Comparison of ENCODE assay signal across 25 cellular contexts in the genomic region with DNA sequence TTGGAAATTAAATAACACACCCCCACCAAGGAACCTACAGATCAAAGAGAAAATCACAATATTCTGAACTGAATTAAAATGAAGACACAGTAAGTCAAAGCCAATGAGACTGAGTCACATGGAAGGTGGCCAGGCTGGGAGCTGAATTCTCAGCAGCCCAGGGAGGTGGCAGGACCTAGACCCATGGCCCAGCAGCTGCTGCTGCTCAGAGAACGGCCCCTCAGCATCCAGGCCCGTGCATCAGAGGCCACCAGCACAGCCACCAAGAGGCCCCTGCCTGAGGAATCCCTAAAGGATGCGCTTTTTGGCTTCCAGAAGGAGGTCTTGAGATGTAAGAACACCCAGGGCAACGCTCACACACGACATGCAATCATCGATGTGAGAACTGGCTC. TPM values are rescaled to one million over a fixed set of nuclear protein-coding genes. Genes with fewer than 3 reads are reported as not detected.
DNase-seq lines count a peak whose midpoint lies in the region; ATAC-seq and TF ChIP-seq lines count a peak whose summit lies in the region.
"Had no signal": no experiment of that assay in that cellular context is flagged by ENCODE, and none has a peak within 500 bp of the region (broad histone marks: within the 10 kb centered on the region; RNA-seq: fewer than 3 reads in every experiment).

No MANE protein-coding gene starts in this region.

- no peak overlapping the region for H3K4me3 ChIP-seq in right cardiac atrium (ENCODE audit: low read length)
- no peak overlapping the region for H3K4me3 ChIP-seq in left ventricle myocardium inferior
- H3K4me3 ChIP-seq: left lung had no signal

- ATAC-seq in right cardiac atrium (no peak), HG02852 (IDR thresholded peaks at IDR 0.05; ENCODE audit: unreplicated experiment) (no peak)
- ATAC-seq: left lung had no signal

- intact Hi-C loops in right cardiac atrium (cut with DNase I) = no loop called here
- intact Hi-C loops in left ventricle myocardium inferior (cut with micrococcal nuclease) = no loop called here

- H3K9me3 ChIP-seq in right cardiac atrium (ENCODE audit: control insufficient read depth, low read length) (no peaks in the 10 kb centered on the region), left ventricle myocardium inferior (replicated peaks) (peaks cover 33% of the 10 kb centered on the region)
- H3K9me3 ChIP-seq: neutrophil had no signal

- H3K4me1 ChIP-seq in right cardiac atrium (ENCODE audit: control insufficient read depth, insufficient read depth, low read length) (no peaks in the 10 kb centered on the region), left ventricle myocardium inferior (peaks cover 11% of the 10 kb centered on the region)
- H3K4me1 ChIP-seq: left lung had no signal

- DNase-seq in right cardiac atrium (peak in 2 of 3 donors; percentile 24 to 41), left ventricle myocardium inferior (no peak), caudate nucleus (lab: John Stamatoyannopoulos, UW) (no peak), myocyte (ENCODE audit: low read depth) (peak; percentile 32), HuH-7.5 (ENCODE audit: low spot score) (no peak), midbrain (lab: John Stamatoyannopoulos, UW) (no peak), RPMI8226 (no peak)
- DNase-seq: activated CD4-positive, alpha-beta T cell treated with anti-CD3 and anti-CD28 coated beads, Interleukin-2, amount 10 ng/mL, durations not matched to agents 7 days and 5 days; activated CD8-positive, alpha-beta memory T cell treated with anti-CD3 and anti-CD28 coated beads, Interleukin-2, amount 50 U/mL, for 4 hours; activated gamma-delta T cell; amniotic stem cell; erythroblast; glutamatergic neuron; NCI-H1694 treated with DMSO at 0.1 percent for 48 hours; NCI-H748 treated with DMSO at 0.1 percent for 48 hours; retina; SIG-M5; stimulated activated CD8-positive, alpha-beta memory T cell treated with anti-CD3 and anti-CD28 coated beads, Interleukin-4, amount 100 ng/mL, for 48 hours; T-helper 1 cell had no signal

- H3K36me3 ChIP-seq in left ventricle myocardium inferior = peaks cover 10% of the 10 kb centered on the region
- H3K36me3 ChIP-seq: neutrophil had no signal

- no peak for TF ChIP-seq CTCF in left ventricle myocardium inferior (IDR thresholded peaks at IDR 0.05; ENCODE audit: borderline replicate concordance)

- H3K27ac ChIP-seq in right cardiac atrium (ENCODE audit: low read length) (no peak overlapping the region), left ventricle myocardium inferior (replicated peaks) (no peak overlapping the region), caudate nucleus (ENCODE audit: low read depth, low read length) (peak overlapping the region; percentile 68)
- H3K27ac ChIP-seq: HL-60, left lung, neutrophil had no signal

- WGBS in right cardiac atrium = 86% methylated on average over 6 of the region's 6 CpGs

- H3K27me3 ChIP-seq in right cardiac atrium (ENCODE audit: control insufficient read depth, insufficient read depth) (no peaks in the 10 kb centered on the region), left ventricle myocardium inferior (ENCODE audit: low read depth) (no peaks in the 10 kb centered on the region)
- H3K27me3 ChIP-seq: left lung, neutrophil had no signal

RNA-seq across cellular contexts. Expression of gene TBX1, which starts 35.0 kb away (rescaled TPM):
- total RNA-seq in right cardiac atrium (1 to 10 TPM in 1 of 4 donors, under 1 TPM in 3; 0.19 to 1.4 (median 0.78) TPM), left ventricle myocardium inferior (8.0 TPM), myocyte (42.6 and 43.5 TPM in 2 replicates)
- 0.88 TPM for polyA plus RNA-seq in right cardiac atrium
- polyA plus RNA-seq in myocyte (2012) = 49.6 TPM
- total RNA-seq: activated CD4-positive, alpha-beta T cell treated with anti-CD3 and anti-CD28 coated beads, Interleukin-2, amount 10 ng/mL, durations not matched to agents 7 days and 5 days had no signal
- polyA plus RNA-seq: CD14-positive monocyte, IgD-negative memory B cell had no signal

RNA-seq across cellular contexts. Expression of gene GNB1L, which starts 59.1 kb away (rescaled TPM):
- 1 to 10 TPM; 2.8 to 4.9 (median 4.0) TPM for total RNA-seq in right cardiac atrium
- 2.1 TPM for polyA plus RNA-seq in right cardiac atrium
- total RNA-seq in left ventricle myocardium inferior = 2.9 TPM
- total RNA-seq in myocyte = 6.9 and 9.0 TPM in 2 replicates
- 8.2 TPM for polyA plus RNA-seq in myocyte (2012)

RNA-seq across cellular contexts. Expression of gene RTL10, which starts 59.1 kb away (rescaled TPM):
- total RNA-seq in right cardiac atrium = 1 to 10 TPM; 6.8 to 9.9 (median 8.8) TPM
- 5.8 TPM for polyA plus RNA-seq in right cardiac atrium
- 6.6 TPM for total RNA-seq in left ventricle myocardium inferior
- 14.5 and 15.9 TPM in 2 replicates for total RNA-seq in myocyte
- polyA plus RNA-seq in myocyte (2012) = 21.1 TPM

Comparison
In these comparisons a context has a peak if more than half of its experiments do, and no peak if none do; other contexts are left out.
1. DNase-seq: peak in right cardiac atrium (2 of 3) and myocyte (single experiment); none in left ventricle myocardium inferior (single experiment), caudate nucleus (0 of 61), HuH-7.5 (single experiment), midbrain (single experiment) and RPMI8226 (single experiment).